8 cellular contexts compared by ENCODE assay signal in the genomic region with DNA sequence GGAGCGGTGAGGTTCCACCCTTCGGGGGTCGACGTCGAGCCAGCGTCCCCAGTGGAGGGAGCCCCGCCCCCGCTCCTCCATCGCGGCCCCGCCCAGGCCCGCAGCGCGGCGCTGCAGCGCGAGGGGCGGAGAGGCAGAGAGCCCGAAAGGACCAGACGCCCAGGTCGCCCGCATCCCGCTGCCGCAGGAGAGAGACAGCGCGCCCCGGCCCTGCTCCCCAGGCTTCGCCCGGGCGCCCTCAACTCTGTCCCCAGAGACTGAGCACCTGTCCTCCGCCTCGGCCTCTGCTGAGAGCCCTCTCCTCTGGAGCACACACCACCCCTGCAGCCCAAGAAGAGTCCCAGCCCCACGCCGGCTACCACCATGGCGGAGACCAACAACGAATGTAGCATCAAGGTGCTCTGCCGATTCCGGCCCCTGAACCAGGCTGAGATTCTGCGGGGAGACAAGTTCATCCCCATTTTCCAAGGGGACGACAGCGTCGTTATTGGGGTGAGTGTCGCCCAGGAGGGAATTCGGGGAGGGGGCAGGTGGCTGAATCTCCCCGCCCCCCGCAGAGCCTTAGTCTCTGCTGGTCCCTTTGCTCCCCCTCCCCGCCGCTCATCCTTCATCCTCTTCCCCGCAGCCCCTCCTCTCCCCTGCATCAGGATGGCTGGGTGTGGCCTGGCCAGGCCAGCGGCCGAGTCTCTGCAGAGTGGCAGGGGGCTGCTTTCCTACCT. TPM values are rescaled to one million over a fixed set of nuclear protein-coding genes. Genes with fewer than 3 reads are reported as not detected.
DNase-seq lines count a peak whose midpoint lies in the region; ATAC-seq and TF ChIP-seq lines count a peak whose summit lies in the region.

A gene (plus strand): TSS at position 136 of the 719 bp plus-strand sequence. CDS start 228 bp downstream, at position 364.

- peaks cover 51% of the 10 kb centered on the region for H3K4me1 ChIP-seq in smooth muscle cell (ENCODE audit: low read depth)

- H2AFZ ChIP-seq in smooth muscle cell (ENCODE audit: low read depth), result peak within 1 kb of the TSS; percentile 92

- POLR2A ChIA-PET in RWPE1 (lab: Yijun Ruan, JAX; ENCODE audit: low non-redundant PET), result no interaction called here

- H3K27me3 ChIP-seq in smooth muscle cell (ENCODE audit: low read depth), result peaks cover 12% of the 10 kb centered on the region

- H3K4me1 Mint-ChIP-seq in activated naive CD8-positive, alpha-beta T cell (ENCODE audit: low read depth), result peaks cover 32% of the 10 kb centered on the region

- H3F3A ChIP-seq in smooth muscle cell (ENCODE audit: low read depth), result peaks cover 20% of the 10 kb centered on the region

- peak within 1 kb of the TSS; percentile 95 for H3K4me2 ChIP-seq in smooth muscle cell

- ATAC-seq in Right ventricle myocardium inferior (no peak), GM19467 (IDR thresholded peaks at IDR 0.05; ENCODE audit: unreplicated experiment) (no peak), HG03095 (IDR thresholded peaks at IDR 0.05; ENCODE audit: unreplicated experiment) (no peak)

- peaks cover 12% of the 10 kb centered on the region for H4K20me1 ChIP-seq in smooth muscle cell (ENCODE audit: low read depth)

- peaks cover 2% of the 10 kb centered on the region for H3K36me3 Mint-ChIP-seq in activated naive CD8-positive, alpha-beta T cell

- CTCF ChIA-PET in RWPE1 (lab: Yijun Ruan, JAX), result no interaction called here

- no peaks in the 10 kb centered on the region for H3K36me3 ChIP-seq in smooth muscle cell (ENCODE audit: low read depth)

- 5% methylated on average over 23 of the region's 51 CpGs for WGBS in smooth muscle cell (ENCODE audit: low lambda C conversion rate)

- H3K27ac ChIP-seq in RWPE1 (no peak within 1 kb of the TSS), smooth muscle cell (ENCODE audit: low read depth) (no peak within 1 kb of the TSS)

- intact Hi-C loops in Right ventricle myocardium inferior (cut with DNase I), result loop anchor here (5.0 kb wide), 1 partner anchor 63 kb away; a partner anchor contains a TSS
- intact Hi-C loops in cardiac septum (cut with DNase I), result no loop called here

- peak within 1 kb of the TSS; percentile 29 for H3K27ac Mint-ChIP-seq in activated naive CD8-positive, alpha-beta T cell

- peaks cover 27% of the 10 kb centered on the region for H3K79me2 ChIP-seq in smooth muscle cell (ENCODE audit: low read depth)

- H3K4me3 ChIP-seq in smooth muscle cell, result peak within 1 kb of the TSS; percentile 57

- H3K9ac ChIP-seq in smooth muscle cell (ENCODE audit: low read depth), result peak within 1 kb of the TSS; percentile 44

- H3K9me3 ChIP-seq in smooth muscle cell (replicated peaks; ENCODE audit: low read depth), result no peaks in the 10 kb centered on the region

- H3K9me3 Mint-ChIP-seq in activated naive CD8-positive, alpha-beta T cell (ENCODE audit: low read depth), result no peaks in the 10 kb centered on the region

- H3K27me3 Mint-ChIP-seq in activated naive CD8-positive, alpha-beta T cell, result no peaks in the 10 kb centered on the region

- TF ChIP-seq CTCF in RWPE1 (conservative IDR thresholded peaks at IDR 0.05; ENCODE audit: low read depth), result no peak
- no peak for TF ChIP-seq CTCF in smooth muscle cell (IDR thresholded peaks at IDR 0.05; ENCODE audit: borderline replicate concordance, insufficient read depth, poor library complexity, severe bottlenecking)

- DNase-seq in Right ventricle myocardium inferior (ENCODE audit: missing footprints) (peak; percentile 74), cardiac septum (ENCODE audit: low spot score) (no peak), RWPE1 (ENCODE audit: low spot score) (peak; percentile 20), hypothalamus (lab: John Stamatoyannopoulos, UW) (peak in 45 of 51 donors; percentile 5 to 69 (median 39)), smooth muscle cell (lab: John Stamatoyannopoulos, UW; ENCODE audit: unreplicated experiment) (no peak)

- peak within 1 kb of the TSS; percentile 79 for H3K4me3 Mint-ChIP-seq in activated naive CD8-positive, alpha-beta T cell

RNA-seq across cellular contexts. Expression of the gene that starts here (rescaled TPM):
- total RNA-seq in Right ventricle myocardium inferior, result 0.05 TPM
- total RNA-seq in cardiac septum, result 0.22 TPM
- 2.2 and 2.8 TPM in 2 replicates for total RNA-seq in smooth muscle cell
- polyA plus RNA-seq in smooth muscle cell, result 0.34 and 0.53 TPM in 2 replicates

Comparison
In these comparisons a context has a peak if more than half of its experiments do, and no peak if none do; other contexts are left out.
1. Peak in DNase-seq in Right ventricle myocardium inferior; RNA of the gene not detected or under 1 TPM.
2. DNase-seq: peak in RWPE1 (single experiment) and hypothalamus (45 of 51); none in cardiac septum (single experiment) and smooth muscle cell (single experiment).